ENCODE assay signal across 30 cellular contexts in genomic region chr16:52539197-52539596, GRCh38. TPM values are rescaled to one million over a fixed set of nuclear protein-coding genes. Genes with fewer than 3 reads are reported as not detected.
A peak's percentile ranks its signal among the peaks of the same experiment; 100 is the strongest.
DNase-seq lines count a peak whose midpoint lies in the region; FAIRE-seq and TF ChIP-seq lines count a peak whose summit lies in the region.
"Had no signal": no experiment of that assay in that cellular context is flagged by ENCODE, and none has a peak within 500 bp of the region (broad histone marks: within the 10 kb centered on the region; RNA-seq: fewer than 3 reads in every experiment).

No MANE protein-coding gene starts in this region.

- H4K8ac ChIP-seq in H9 (replicated peaks; ENCODE audit: insufficient read length, low read depth, low read length), result no peak overlapping the region
- no peak overlapping the region for H4K8ac ChIP-seq in H1 (ENCODE audit: extremely low read depth, insufficient read depth, low read length)
- H4K8ac ChIP-seq in trophoblast cell (ENCODE audit: low read depth, low read length), result no peak overlapping the region

- H3K23ac ChIP-seq in H9 (ENCODE audit: insufficient read length, low read depth, low read length) (no peak overlapping the region), H1 (ENCODE audit: insufficient read length) (no peak overlapping the region), trophoblast cell (ENCODE audit: low read length) (peak overlapping the region; percentile 90)

- H3K27ac ChIP-seq in 22Rv1, result peak overlapping the region; percentile 99
- no peak overlapping the region for H3K27ac ChIP-seq in H9 (ENCODE audit: insufficient read length, low read depth, low read length)
- no peak overlapping the region for H3K27ac ChIP-seq in H1 (ENCODE audit: low read depth, low read length)
- H3K27ac ChIP-seq in trophoblast cell (ENCODE audit: low read depth, low read length), result no peak overlapping the region
- H3K27ac ChIP-seq: A549, BLaER1 had no signal

- H3K9ac ChIP-seq in H9 (ENCODE audit: extremely low read depth, insufficient read length, low read length) (no peak overlapping the region), H1 (replicated peaks in 1 of 4; ENCODE audit: extremely low read depth in 1 of 4, low read depth in 3 of 4, low read length in 3 of 4) (no peak overlapping the region), trophoblast cell (ENCODE audit: low read length) (no peak overlapping the region)
- H3K9ac ChIP-seq: BLaER1 had no signal

- TF ChIP-seq CTCF in 22Rv1 (IDR thresholded peaks at IDR 0.05) (no peak), H9 (conservative IDR thresholded peaks at IDR 0.05) (no peak), H1 (IDR thresholded peaks at IDR 0.05; ENCODE audit: control extremely low read depth in 1 of 3, insufficient read depth in 1 of 3, low read depth in 1 of 3, low read length in 3 of 3) (no peak), foreskin fibroblast (IDR thresholded peaks at IDR 0.05; ENCODE audit: low read depth, low read length) (no peak)

- no peaks in the 10 kb centered on the region for H3K4me1 ChIP-seq in H9 (ENCODE audit: insufficient read depth, low read length)
- H3K4me1 ChIP-seq in H1 (replicated peaks in 1 of 4; ENCODE audit: control insufficient read depth in 3 of 4, insufficient read depth in 4 of 4, low read length in 3 of 4), result peaks cover 0 to 4% (median under 1%) of the 10 kb centered on the region in 4 experiments; a peak in 2 of 7 replicates
- no peaks in the 10 kb centered on the region for H3K4me1 ChIP-seq in trophoblast cell (ENCODE audit: control insufficient read depth in 1 of 2, insufficient read depth in 2 of 2, low read length in 2 of 2)
- H3K4me1 ChIP-seq: A549, BE2C had no signal

- H3K4me3 ChIP-seq in H1 (ENCODE audit: extremely low read depth in 1 of 4, insufficient read depth in 2 of 4, low read depth in 3 of 4, low read length in 4 of 4), result no peak overlapping the region
- H3K4me3 ChIP-seq in trophoblast cell (ENCODE audit: low read depth, low read length), result no peak overlapping the region
- H3K4me3 ChIP-seq in foreskin fibroblast (ENCODE audit: low read depth in 1 of 2, low read length in 2 of 2), result no peak overlapping the region
- H3K4me3 ChIP-seq: A549, BLaER1, GM12878 had no signal

- H3K18ac ChIP-seq in H9 (ENCODE audit: insufficient read length, low read depth, low read length), result no peak overlapping the region
- no peak overlapping the region; the same call in 1 of the 2 replicates for H3K18ac ChIP-seq in H1 (ENCODE audit: extremely low read depth, low read length)
- H3K18ac ChIP-seq in trophoblast cell (ENCODE audit: low read length), result no peak overlapping the region

- H2AK5ac ChIP-seq in H9 (ENCODE audit: insufficient read length, low read length), result peak overlapping the region; percentile 83
- H2AK5ac ChIP-seq in H1 (ENCODE audit: low read depth, low read length), result peak overlapping the region; percentile 11; the same call in 1 of the 2 replicates
- no peak overlapping the region for H2AK5ac ChIP-seq in trophoblast cell (ENCODE audit: low read length)

- H3K36me3 ChIP-seq in H1 (ENCODE audit: control insufficient read depth in 2 of 4, insufficient read depth in 4 of 4, low read length in 3 of 4) (peaks cover 0 to 17% (median 2%) of the 10 kb centered on the region in 4 experiments; a peak in 3 of 8 replicates), trophoblast cell (ENCODE audit: control insufficient read depth in 1 of 2, insufficient read depth in 2 of 2, low read length in 2 of 2) (no peaks in the 10 kb centered on the region)
- H3K36me3 ChIP-seq: BE2C, BLaER1 had no signal

- H2AFZ ChIP-seq in H9 (ENCODE audit: low read length), result no peak overlapping the region
- H2AFZ ChIP-seq in H1 (ENCODE audit: low read length), result no peak overlapping the region
- no peak overlapping the region for H2AFZ ChIP-seq in trophoblast cell (ENCODE audit: insufficient read depth, low read length, poor library complexity)

- TF ChIP-seq POLR2A in H1 (IDR thresholded peaks at IDR 0.05; ENCODE audit: control extremely low read depth in 1 of 2, low read depth in 2 of 2, low read length in 2 of 2), result no peak

- FAIRE-seq in H1 (lab: Jason Lieb, UNC), result no peak
- FAIRE-seq: A549, GM12878, GM12892, GM18507 had no signal

- H3K14ac ChIP-seq in H9 (ENCODE audit: insufficient read depth, low read length) (no peak overlapping the region), H1 (ENCODE audit: insufficient read length) (no peak overlapping the region), trophoblast cell (ENCODE audit: low read length) (no peak overlapping the region)

- no peak overlapping the region for H3T11ph ChIP-seq in H9 (ENCODE audit: low read length)

- POLR2A ChIA-PET in H1 (lab: Charles Lee; ENCODE audit: partially characterized antibody), result no interaction called here

- no peaks in the 10 kb centered on the region for H3K27me3 Mint-ChIP-seq in H9 (ENCODE audit: low read depth)
- peaks cover 10% of the 10 kb centered on the region for H3K27me3 Mint-ChIP-seq in activated naive CD8-positive, alpha-beta T cell treated with anti-CD3 and anti-CD28 coated beads for 36 hours
- H3K27me3 Mint-ChIP-seq: CD4-positive, CD25-positive, alpha-beta regulatory T cell had no signal

- H3K4me2 ChIP-seq in H9 (ENCODE audit: insufficient read depth, insufficient read length, low read length) (no peak overlapping the region), H1 (ENCODE audit: insufficient read depth in 1 of 2, low read depth in 2 of 2, low read length in 2 of 2) (no peak overlapping the region), trophoblast cell (ENCODE audit: low read length) (no peak overlapping the region)
- H3K4me2 ChIP-seq: A549, BLaER1 had no signal

- H3K9me3 ChIP-seq in H9 (ENCODE audit: control insufficient read depth, low read depth, low read length) (no peaks in the 10 kb centered on the region), H1 (ENCODE audit: insufficient read depth in 2 of 2, low read depth in 1 of 2, low read length in 1 of 2) (no peaks in the 10 kb centered on the region), trophoblast cell (ENCODE audit: insufficient read depth, low read depth, low read length) (no peaks in the 10 kb centered on the region)
- H3K9me3 ChIP-seq: A549, BE2C, BLaER1 had no signal

- H3K4me3 Mint-ChIP-seq in H9, result no peak overlapping the region
- no peak overlapping the region for H3K4me3 Mint-ChIP-seq in activated naive CD8-positive, alpha-beta T cell treated with anti-CD3 and anti-CD28 coated beads for 36 hours
- H3K4me3 Mint-ChIP-seq: CD14-positive monocyte; CD4-positive, alpha-beta memory T cell; CD4-positive, CD25-positive, alpha-beta regulatory T cell; CD8-positive, alpha-beta memory T cell had no signal

- H3K4ac ChIP-seq in H9 (ENCODE audit: low read depth, low read length) (no peak overlapping the region), H1 (replicated peaks; ENCODE audit: insufficient read length, low read depth, low read length) (no peak overlapping the region), trophoblast cell (ENCODE audit: low read depth, low read length) (no peak overlapping the region)

- no peak overlapping the region for H4K91ac ChIP-seq in H9 (ENCODE audit: insufficient read length, low read depth, low read length)
- no peak overlapping the region for H4K91ac ChIP-seq in H1 (replicated peaks; ENCODE audit: insufficient read length, low read length)
- no peak overlapping the region for H4K91ac ChIP-seq in trophoblast cell (ENCODE audit: low read depth, low read length)

- H3K79me2 ChIP-seq in H9 (ENCODE audit: insufficient read depth, low read length) (peaks cover 14% of the 10 kb centered on the region; the same call in 1 of the 2 replicates), H1 (ENCODE audit: control insufficient read depth in 1 of 2, insufficient read depth in 2 of 2, low read length in 2 of 2) (peaks cover 32 to 99% of the 10 kb centered on the region in 2 experiments; a peak in 3 of 4 replicates), trophoblast cell (ENCODE audit: control insufficient read depth, insufficient read depth, low read length, poor library complexity) (no peaks in the 10 kb centered on the region)

- H3K56ac ChIP-seq in H9 (ENCODE audit: insufficient read length, low read depth, low read length) (no peak overlapping the region), H1 (replicated peaks; ENCODE audit: insufficient read length, low read depth, low read length) (no peak overlapping the region)

- H4K12ac ChIP-seq in trophoblast cell (ENCODE audit: low read depth, low read length), result no peak overlapping the region

- CTCF ChIA-PET in H1 (lab: Charles Lee; ENCODE audit: partially characterized antibody), result interaction anchor here (1.5 to 2.3 kb wide), 2 partner anchors 10 kb away, joined by 3 to 12 read pairs; no protein-coding TSS in a partner anchor

- TF ChIP-seq RAD21 in H1 (IDR thresholded peaks at IDR 0.05 in 1 of 2, conservative IDR thresholded peaks at IDR 0.05 in 1 of 2; ENCODE audit: low read depth in 2 of 2, low read length in 2 of 2), result no peak

- no peaks in the 10 kb centered on the region for H3K23me2 ChIP-seq in H9 (ENCODE audit: insufficient read length, low read depth, low read length, poor library complexity, severe bottlenecking)
- H3K23me2 ChIP-seq in H1 (ENCODE audit: low read depth, low read length), result no peaks in the 10 kb centered on the region

- H2BK20ac ChIP-seq in H9 (ENCODE audit: low read depth, low read length, poor library complexity, severe bottlenecking) (no peak overlapping the region), H1 (ENCODE audit: low read length) (no peak overlapping the region)

- no peak overlapping the region for H2BK120ac ChIP-seq in H9 (ENCODE audit: low read depth, low read length, poor library complexity, severe bottlenecking)
- no peak overlapping the region for H2BK120ac ChIP-seq in H1 (replicated peaks; ENCODE audit: low read depth, low read length)
- H2BK120ac ChIP-seq in trophoblast cell (ENCODE audit: insufficient read depth, low read length, poor library complexity), result no peak overlapping the region

- H3K27me3 ChIP-seq in H9 (ENCODE audit: insufficient read depth, low read length), result no peaks in the 10 kb centered on the region
- H3K27me3 ChIP-seq in H1 (replicated peaks in 1 of 4; ENCODE audit: control insufficient read depth in 3 of 4, extremely low read depth in 1 of 4, insufficient read depth in 3 of 4, low read length in 3 of 4), result no peaks in the 10 kb centered on the region
- no peaks in the 10 kb centered on the region for H3K27me3 ChIP-seq in trophoblast cell (ENCODE audit: insufficient read depth, low read length)
- H3K27me3 ChIP-seq: BLaER1 had no signal

- peaks cover 19 to 37% of the 10 kb centered on the region in 2 experiments for H3K4me1 Mint-ChIP-seq in H9
- H3K4me1 Mint-ChIP-seq in activated naive CD8-positive, alpha-beta T cell treated with anti-CD3 and anti-CD28 coated beads for 36 hours, result no peaks in the 10 kb centered on the region
- H3K4me1 Mint-ChIP-seq: CD14-positive monocyte; CD4-positive, alpha-beta memory T cell; CD4-positive, CD25-positive, alpha-beta regulatory T cell; CD8-positive, alpha-beta memory T cell had no signal

- no peak overlapping the region for H4K5ac ChIP-seq in H9 (ENCODE audit: insufficient read length, low read depth, low read length)
- H4K5ac ChIP-seq in H1 (ENCODE audit: insufficient read length, low read depth, low read length), result no peak overlapping the region

- H2BK5ac ChIP-seq in H9 (ENCODE audit: insufficient read length, low read length), result no peak overlapping the region
- H2BK5ac ChIP-seq in H1 (ENCODE audit: low read depth, low read length), result no peak overlapping the region
- no peak overlapping the region for H2BK5ac ChIP-seq in trophoblast cell (ENCODE audit: low read depth, low read length, poor library complexity)

- H3K79me1 ChIP-seq in H9 (ENCODE audit: insufficient read depth, low read depth, low read length, poor library complexity, severe bottlenecking) (peaks cover 15% of the 10 kb centered on the region), H1 (ENCODE audit: low read depth, low read length) (peaks cover 8% of the 10 kb centered on the region), trophoblast cell (ENCODE audit: low read length) (no peaks in the 10 kb centered on the region)

- H4K20me1 ChIP-seq in H9 (ENCODE audit: control insufficient read depth, insufficient read depth, insufficient read length), result no peaks in the 10 kb centered on the region
- H4K20me1 ChIP-seq in H1 (replicated peaks in 1 of 2; ENCODE audit: control insufficient read depth in 1 of 2, insufficient read depth in 2 of 2, low read length in 2 of 2), result peaks cover 0 to 8% of the 10 kb centered on the region in 2 experiments
- H4K20me1 ChIP-seq: BLaER1 had no signal

- H3K9me3 Mint-ChIP-seq in H9, result no peaks in the 10 kb centered on the region
- H3K9me3 Mint-ChIP-seq in activated naive CD8-positive, alpha-beta T cell treated with anti-CD3 and anti-CD28 coated beads for 36 hours, result no peaks in the 10 kb centered on the region

- peaks cover 24 to 54% (median 32%) of the 10 kb centered on the region in 3 experiments; a peak in 6 of 7 replicates for H3K36me3 Mint-ChIP-seq in H9 (ENCODE audit: insufficient read depth in 1 of 3, low read depth in 3 of 3)
- H3K36me3 Mint-ChIP-seq in activated naive CD8-positive, alpha-beta T cell treated with anti-CD3 and anti-CD28 coated beads for 36 hours, result no peaks in the 10 kb centered on the region
- H3K36me3 Mint-ChIP-seq: CD14-positive monocyte; CD4-positive, alpha-beta memory T cell; CD4-positive, CD25-positive, alpha-beta regulatory T cell; CD8-positive, alpha-beta memory T cell had no signal

- no peak for TF ChIP-seq EP300 in H1 (IDR thresholded peaks at IDR 0.05; ENCODE audit: borderline replicate concordance in 1 of 2, low read depth in 2 of 2, low read length in 2 of 2)

- no peak overlapping the region for H2BK15ac ChIP-seq in H9 (ENCODE audit: low read depth, low read length)
- H2BK15ac ChIP-seq in H1 (ENCODE audit: low read length), result no peak overlapping the region

- H3K27ac Mint-ChIP-seq in H9, result no peak overlapping the region
- H3K27ac Mint-ChIP-seq in activated naive CD8-positive, alpha-beta T cell treated with anti-CD3 and anti-CD28 coated beads for 36 hours, result no peak overlapping the region
- H3K27ac Mint-ChIP-seq: CD14-positive monocyte; CD4-positive, alpha-beta memory T cell; CD4-positive, CD25-positive, alpha-beta regulatory T cell; CD8-positive, alpha-beta memory T cell had no signal

- DNase-seq in H9, result no peak
- DNase-seq in H1 (ENCODE audit: low read depth in 1 of 2, low spot score in 2 of 2), result no peak
- no peak for DNase-seq in trophoblast cell
- no peak for DNase-seq in NCI-H2196 (lab: John Stamatoyannopoulos, UW; ENCODE audit: unreplicated experiment)
- no peak for DNase-seq in activated naive CD8-positive, alpha-beta T cell treated with anti-CD3 and anti-CD28 coated beads for 36 hours
- DNase-seq in foreskin fibroblast, result no peak
- DNase-seq in AG20443 (ENCODE audit: low spot score), result no peak
- DNase-seq: BE2C; C1 segment of cervical spinal cord; CD4-positive, alpha-beta memory T cell; CD4-positive, CD25-positive, alpha-beta regulatory T cell; CD8-positive, alpha-beta memory T cell; COR-L47; DMS 273 treated with DMSO at 0.1 percent for 48 hours; DMS153; DMS53; DMS79; DND-41; EL; GDM1 had no signal

- H2BK12ac ChIP-seq in H9 (ENCODE audit: insufficient read length, low read depth, low read length) (no peak overlapping the region), H1 (ENCODE audit: low read depth, low read length) (no peak overlapping the region), trophoblast cell (ENCODE audit: low read length) (no peak overlapping the region)

RNA-seq across cellular contexts. Expression of gene TOX3, which starts 7.7 kb away (rescaled TPM):
- 18.2 and 20.2 TPM in 2 replicates for total RNA-seq in H9 (2021)
- total RNA-seq in H1 (2021; fragmentation: NEBNext Ultra II Directional; extraction: Animal tissue kit (Norgen Biotek cat#: 25700)), result 16.7 and 21.2 TPM in 2 replicates
- 22.7 and 31.2 TPM in 2 replicates for polyA plus RNA-seq in H1 (2011; rRNA removed)
- polyA plus RNA-seq in H1 (2011; cell fraction: cytosol; rRNA removed), result 13.6 TPM
- polyA plus RNA-seq in H1 (2011; cell fraction: nucleus; rRNA removed), result 39.3 TPM
- polyA plus RNA-seq in H1 (2012, experiment 1 of 2), result 17.8 to 24.5 TPM (median 19.6 TPM) in 4 replicates
- polyA plus RNA-seq in H1 (2012, experiment 2 of 2), result 2.6 TPM
- 8.0 TPM for polyA plus RNA-seq in H1 (2013, experiment 1 of 2)
- polyA plus RNA-seq in H1 (2013, experiment 2 of 2), result 7.7 TPM
- polyA minus RNA-seq in H1 (2011; rRNA and poly(A)+ RNA removed), result 56.6 and 76.8 TPM in 2 replicates
- polyA minus RNA-seq in H1 (2011; cell fraction: cytosol; rRNA and poly(A)+ RNA removed), result 25.2 TPM
- 48.8 TPM for polyA minus RNA-seq in H1 (2011; cell fraction: nucleus; rRNA and poly(A)+ RNA removed)
- polyA plus RNA-seq in trophoblast cell (2013), result 0.14 and 0.15 TPM in 2 replicates
- total RNA-seq in activated naive CD8-positive, alpha-beta T cell treated with anti-CD3 and anti-CD28 coated beads for 36 hours, result not detected
- total RNA-seq: A172; CD4-positive, alpha-beta memory T cell; CD4-positive, CD25-positive, alpha-beta regulatory T cell; CD8-positive, alpha-beta memory T cell; Daoy; G401; GM12878 had no signal
- polyA plus RNA-seq: CD14-positive monocyte; CD4-positive, CD25-positive, alpha-beta regulatory T cell; CD8-positive, alpha-beta memory T cell; GM12878 had no signal

Comparison
In these comparisons a context has a peak if more than half of its experiments do, and no peak if none do; other contexts are left out.
1. RNA of gene TOX3, which starts 7.7 kb away (total RNA-seq): 18.2 to 20.2 TPM in H9 and 16.7 to 21.2 TPM in H1; not detected in activated naive CD8-positive, alpha-beta T cell treated with anti-CD3 and anti-CD28 coated beads for 36 hours; every median in the first group is over 10 times any median in the second.